In genomic region chr4:153668647-153669046, GRCh38 we compare ENCODE assay signal across 23 cellular contexts.
"Had no signal": no experiment of that assay in that cellular context is flagged by ENCODE, and none has a peak within 500 bp of the region (broad histone marks: within the 10 kb centered on the region; RNA-seq: fewer than 3 reads in every experiment).

No MANE protein-coding gene starts in this region.

- ATAC-seq: effector memory CD8-positive, alpha-beta T cell; gastroesophageal sphincter; heart left ventricle; left lobe of liver; naive thymus-derived CD4-positive, alpha-beta T cell; right lobe of liver; stimulated activated naive B cell treated with anti-CD40 and anti-IgM and Interleukin-4, amounts not matched to agents 10 μg/mL and 1 μg/mL and 100 μg/mL, for 72 hours had no signal

- H3K27ac ChIP-seq: esophagus squamous epithelium, foreskin keratinocyte, gastroesophageal sphincter, heart left ventricle, hepatocyte, neural progenitor cell, parathyroid adenoma, right lobe of liver, thoracic aorta, tibial nerve, upper lobe of left lung, uterus had no signal

- H3K36me3 ChIP-seq: esophagus squamous epithelium, gastroesophageal sphincter, heart left ventricle, neural progenitor cell, right lobe of liver, thoracic aorta, tibial nerve, upper lobe of left lung, uterus had no signal

- DNase-seq: cortex of kidney; effector memory CD8-positive, alpha-beta T cell; erythroblast; esophagus squamous epithelium; foreskin keratinocyte; heart left ventricle; kidney; mesenchymal stem cell; midbrain; naive thymus-derived CD4-positive, alpha-beta T cell; right lobe of liver; stimulated activated CD4-positive, alpha-beta T cell treated with anti-CD3 and anti-CD28 coated beads, Interleukin-15, amount 100 ng/mL, for 24 hours; stimulated activated CD4-positive, alpha-beta T cell treated with anti-CD3 and anti-CD28 coated beads, Interleukin-2, amount 100 ng/mL, for 48 hours; stimulated activated naive B cell treated with anti-CD40 and anti-IgM and Interleukin-4, amounts not matched to agents 10 μg/mL and 1 μg/mL and 100 μg/mL, for 72 hours; upper lobe of left lung; uterus had no signal

- H3K27me3 ChIP-seq: esophagus squamous epithelium, gastroesophageal sphincter, heart left ventricle, hepatocyte, neural progenitor cell, right lobe of liver, tibial nerve, upper lobe of left lung, uterus had no signal

- H3K9ac ChIP-seq: neural progenitor cell, parathyroid adenoma had no signal

- H2AFZ ChIP-seq: hepatocyte, neural progenitor cell, parathyroid adenoma had no signal

- H3K4me2 ChIP-seq: hepatocyte, neural progenitor cell had no signal

- H3K4me3 ChIP-seq: esophagus squamous epithelium, gastroesophageal sphincter, heart left ventricle, hepatocyte, neural progenitor cell, right lobe of liver, thoracic aorta, tibial nerve, upper lobe of left lung, uterus had no signal

- H3K79me2 ChIP-seq: hepatocyte, parathyroid adenoma had no signal

- H3K9me3 ChIP-seq: esophagus squamous epithelium, gastroesophageal sphincter, right lobe of liver, thoracic aorta, upper lobe of left lung, uterus had no signal

- H3K4me1 ChIP-seq: esophagus squamous epithelium, foreskin keratinocyte, gastroesophageal sphincter, heart left ventricle, neural progenitor cell, parathyroid adenoma, tibial nerve, upper lobe of left lung, uterus had no signal
